ENCODE assay signal across 24 cellular contexts in the genomic region with DNA sequence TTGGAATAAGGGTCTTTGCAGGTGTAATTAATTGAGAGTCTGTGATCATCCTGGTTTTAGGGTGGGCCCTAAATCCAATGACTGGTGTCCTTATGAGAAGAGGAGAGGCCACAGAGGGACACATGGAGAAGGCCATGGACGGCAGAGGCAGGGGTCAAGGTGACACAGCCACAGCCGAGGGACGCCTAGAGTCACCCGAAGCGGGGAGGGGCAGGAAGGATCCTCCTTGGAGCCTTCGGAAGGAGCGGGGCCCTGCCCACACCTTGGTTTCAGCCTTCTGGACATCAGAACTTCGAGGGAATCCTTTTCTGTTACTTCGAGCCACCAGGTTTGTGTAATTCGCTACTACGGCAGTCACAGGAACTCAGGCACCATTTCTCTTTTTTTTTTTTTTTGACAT.
"Had no signal": no experiment of that assay in that cellular context is flagged by ENCODE, and none has a peak within 500 bp of the region (broad histone marks: within the 10 kb centered on the region; RNA-seq: fewer than 3 reads in every experiment).

No MANE protein-coding gene starts in this region.

- H3K4me3 Mint-ChIP-seq: naive thymus-derived CD4-positive, alpha-beta T cell; neural progenitor cell; stimulated activated memory B cell treated with anti-CD40 and anti-IgM and Interleukin-4, amounts not matched to agents 10 μg/mL and 1 μg/mL and 100 μg/mL, for 72 hours; type B pancreatic cell had no signal

- H3K9me3 ChIP-seq: gastrocnemius medialis, left lung, right lobe of liver, testis had no signal

- ATAC-seq: esophagus mucosa; gastrocnemius medialis; left cardiac atrium; left lung; naive thymus-derived CD4-positive, alpha-beta T cell; right lobe of liver; stimulated activated memory B cell treated with anti-CD40 and anti-IgM and Interleukin-4, amounts not matched to agents 10 μg/mL and 1 μg/mL and 100 μg/mL, for 72 hours; stimulated activated naive CD8-positive, alpha-beta T cell treated with anti-CD3 and anti-CD28 coated beads, Interleukin-15, Interleukin-2, amounts not matched to agents 100 U/mL and 50 U/mL, for 24 hours had no signal

- H3K36me3 Mint-ChIP-seq: neural progenitor cell, type B pancreatic cell had no signal

- H3K36me3 ChIP-seq: gastrocnemius medialis, left lung, neural progenitor cell, right lobe of liver, tibial artery had no signal

- H3K27me3 ChIP-seq: dorsolateral prefrontal cortex, gastrocnemius medialis, hepatocyte, neural progenitor cell, right lobe of liver, testis had no signal

- H3K4me3 ChIP-seq: dorsolateral prefrontal cortex, gastrocnemius medialis, hepatocyte, left lung, neural progenitor cell, right lobe of liver, testis, tibial artery had no signal

- DNase-seq: central memory CD4-positive, alpha-beta T cell; effector CD4-positive, alpha-beta T cell; foreskin fibroblast; gastrocnemius medialis; head of caudate nucleus; left cardiac atrium; mesenchymal stem cell; midbrain; naive thymus-derived CD4-positive, alpha-beta T cell; retina; stimulated activated CD4-positive, alpha-beta T cell treated with anti-CD3 and anti-CD28 coated beads, Interleukin-4, amount 100 ng/mL, for 4 hours; stimulated activated naive CD8-positive, alpha-beta T cell treated with anti-CD3 and anti-CD28 coated beads, Interleukin-15, Interleukin-2, amounts not matched to agents 100 U/mL and 50 U/mL, for 24 hours; substantia nigra; testis had no signal

- H3K27me3 Mint-ChIP-seq: type B pancreatic cell had no signal

- H3K27ac Mint-ChIP-seq: naive thymus-derived CD4-positive, alpha-beta T cell; neural progenitor cell; stimulated activated memory B cell treated with anti-CD40 and anti-IgM and Interleukin-4, amounts not matched to agents 10 μg/mL and 1 μg/mL and 100 μg/mL, for 72 hours; type B pancreatic cell had no signal

- H3K27ac ChIP-seq: dorsolateral prefrontal cortex, epithelial cell of prostate, gastrocnemius medialis, hepatocyte, left lung, neural progenitor cell, right lobe of liver, testis, tibial artery had no signal

- H3K4me1 ChIP-seq: neural progenitor cell, right lobe of liver, testis, tibial artery had no signal
